Comparison of ENCODE assay signal across 8 cellular contexts in genomic region chr4:16225139-16225538, GRCh38. TPM values are rescaled to one million over a fixed set of nuclear protein-coding genes. Genes with fewer than 3 reads are reported as not detected.
DNase-seq lines count a peak whose midpoint lies in the region; ATAC-seq, FAIRE-seq and TF ChIP-seq lines count a peak whose summit lies in the region.

No MANE protein-coding gene starts in this region.

- no peaks in the 10 kb centered on the region for H3K36me3 ChIP-seq in HUES48 (ENCODE audit: control insufficient read depth, insufficient read depth, low read length)
- H3K36me3 ChIP-seq in adipocyte (ENCODE audit: control insufficient read depth, insufficient read depth, low read length, severe bottlenecking), result no peaks in the 10 kb centered on the region
- no peaks in the 10 kb centered on the region for H3K36me3 ChIP-seq in tibial nerve

- peak; percentile 37; the same call in 1 of the 2 replicates for TF ChIP-seq CTCF in AG10803 (conservative IDR thresholded peaks at IDR 0.05; ENCODE audit: low read length)
- no peak for TF ChIP-seq CTCF in tibial nerve (IDR thresholded peaks at IDR 0.05)

- H3K9me3 ChIP-seq in HUES48 (ENCODE audit: control insufficient read depth, insufficient read depth, low read length), result no peaks in the 10 kb centered on the region
- no peaks in the 10 kb centered on the region for H3K9me3 ChIP-seq in adipocyte (ENCODE audit: control insufficient read depth, low read length)
- no peaks in the 10 kb centered on the region for H3K9me3 ChIP-seq in tibial nerve

- H3K27ac ChIP-seq in HUES48 (ENCODE audit: low read depth, low read length) (no peak overlapping the region), tibial nerve (peak overlapping the region in 2 of 4 donors; percentile 92 to 97)

- no peak for ATAC-seq in HG02973 (IDR thresholded peaks at IDR 0.05; ENCODE audit: unreplicated experiment)

- no peak for TF ChIP-seq EP300 in tibial nerve (IDR thresholded peaks at IDR 0.05)

- 6 to 8% methylated on average over 5 of the region's 5 CpGs for WGBS in tibial nerve, 2 donors

- H3K27me3 ChIP-seq in HUES48 (ENCODE audit: control insufficient read depth, insufficient read depth, low read length) (no peaks in the 10 kb centered on the region), adipocyte (replicated peaks; ENCODE audit: control insufficient read depth, insufficient read depth, low read length) (no peaks in the 10 kb centered on the region), tibial nerve (no peaks in the 10 kb centered on the region)

- peak; percentile 57 for DNase-seq in AG10803 (ENCODE audit: low read depth)
- DNase-seq in adipocyte (ENCODE audit: low read depth), result peak; percentile 68
- DNase-seq in tibial nerve (ENCODE audit: low spot score in 2 of 2), result no peak
- no peak for DNase-seq in activated effector memory CD4-positive, alpha-beta T cell treated with Interleukin-2 at 50 U/mL for 16 hours
- no peak for DNase-seq in activated effector memory CD4-positive, alpha-beta T cell treated with anti-CD3 and anti-CD28 coated beads, Interleukin-2, amount 50 U/mL, for 16 hours

- H3K4me3 ChIP-seq in AG10803 (ENCODE audit: low read length) (peak overlapping the region; percentile 85), HUES48 (ENCODE audit: low read depth, low read length) (peak overlapping the region; percentile 70), adipocyte (ENCODE audit: low read length) (peak overlapping the region; percentile 93), tibial nerve (peak overlapping the region; percentile 76 to 92 (median 85))

- no peak overlapping the region for H3K9ac ChIP-seq in HUES48 (ENCODE audit: low read depth, low read length)
- H3K9ac ChIP-seq in adipocyte (ENCODE audit: low read length), result peak overlapping the region; percentile 94

- no peak for TF ChIP-seq POLR2A in tibial nerve (IDR thresholded peaks at IDR 0.05)

- peaks cover 29% of the 10 kb centered on the region for H3K4me1 ChIP-seq in HUES48 (ENCODE audit: control insufficient read depth, insufficient read depth, low read length)
- peaks cover 38% of the 10 kb centered on the region for H3K4me1 ChIP-seq in adipocyte (ENCODE audit: control insufficient read depth, insufficient read depth, low read length)
- peaks cover 0 to 53% (median 32%) of the 10 kb centered on the region in 4 donors for H3K4me1 ChIP-seq in tibial nerve

- FAIRE-seq in islet of Langerhans (lab: Jason Lieb, UNC), result peak; percentile 53

RNA-seq across cellular contexts. Expression of gene TAPT1, which starts 1.1 kb away (rescaled TPM):
- total RNA-seq in tibial nerve, result 10 to 100 TPM; 21.3 to 41.3 (median 37.5) TPM

Comparison
In these comparisons a context has a peak if more than half of its experiments do, and no peak if none do; other contexts are left out.
1. DNase-seq: peak in AG10803 (single experiment) and adipocyte (single experiment); none in tibial nerve (0 of 2), activated effector memory CD4-positive, alpha-beta T cell treated with Interleukin-2 at 50 U/mL for 16 hours (single experiment) and activated effector memory CD4-positive, alpha-beta T cell treated with anti-CD3 and anti-CD28 coated beads, Interleukin-2, amount 50 U/mL, for 16 hours (single experiment).
2. Peak in every context shown above with its lines, with median percentiles within 50 percentile points of each other: H3K4me3 ChIP-seq.